11 cellular contexts compared by ENCODE assay signal in the genomic region with DNA sequence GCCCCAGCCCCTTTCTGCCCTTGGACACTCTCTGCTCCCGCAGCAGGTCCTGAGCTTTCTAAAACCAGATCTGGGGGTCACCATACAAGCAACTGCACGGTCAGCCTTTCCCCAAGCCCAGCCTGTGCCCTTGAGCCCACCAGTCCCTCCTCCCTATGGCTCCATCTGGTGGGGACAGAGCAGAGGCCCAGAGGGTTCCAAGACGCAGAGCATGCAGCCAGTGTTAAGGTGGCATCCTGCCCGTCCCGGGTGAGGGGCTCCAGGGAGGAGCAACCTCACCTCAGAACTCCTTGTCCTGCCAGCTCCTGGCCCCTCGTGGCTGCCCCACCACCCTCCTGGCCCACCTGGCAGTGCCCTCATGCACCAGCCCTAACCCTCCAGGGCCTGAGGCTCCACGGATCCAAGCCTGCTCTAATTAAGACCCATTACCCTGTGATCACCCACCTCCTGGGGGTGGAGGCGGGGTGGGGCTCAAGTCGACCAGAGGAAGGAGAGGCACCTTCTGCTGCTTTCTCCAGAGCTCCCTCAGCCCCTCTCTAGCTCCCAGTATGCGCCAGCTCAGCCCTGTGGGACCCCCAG. TPM values are rescaled to one million over a fixed set of nuclear protein-coding genes. Genes with fewer than 3 reads are reported as not detected.
DNase-seq lines count a peak whose midpoint lies in the region; ATAC-seq and TF ChIP-seq lines count a peak whose summit lies in the region.
"Had no signal": no experiment of that assay in that cellular context is flagged by ENCODE, and none has a peak within 500 bp of the region (broad histone marks: within the 10 kb centered on the region; RNA-seq: fewer than 3 reads in every experiment).

No MANE protein-coding gene starts in this region.

- no peak for DNase-seq in Right ventricle myocardium inferior (ENCODE audit: missing footprints)
- no peak for DNase-seq in cardiac septum (ENCODE audit: low spot score)
- DNase-seq in RPMI7951 (ENCODE audit: low read depth): peak; percentile 21
- DNase-seq in fibroblast of pulmonary artery (ENCODE audit: low read depth): no peak
- DNase-seq in T-helper 9 cell: no peak
- DNase-seq: activated naive CD8-positive, alpha-beta T cell treated with anti-CD3 and anti-CD28 coated beads, Interleukin-2, amount 10 ng/mL, durations not matched to agents 7 days and 5 days; hippocampal formation had no signal

- TF ChIP-seq CTCF in fibroblast of pulmonary artery (IDR thresholded peaks at IDR 0.05; ENCODE audit: low read length, missing control alignments): peak; percentile 45

- H3K4me3 ChIP-seq in fibroblast of pulmonary artery (replicated peaks; ENCODE audit: low read depth, low read length): no peak overlapping the region
- H3K4me3 ChIP-seq: skin epidermis had no signal

- ATAC-seq in Right ventricle myocardium inferior: peak; percentile 12
- no peak for ATAC-seq in GM21717 (IDR thresholded peaks at IDR 0.05; ENCODE audit: unreplicated experiment)
- ATAC-seq in GM21423 (IDR thresholded peaks at IDR 0.05; ENCODE audit: unreplicated experiment): no peak
- no peak for ATAC-seq in GM19023 (IDR thresholded peaks at IDR 0.05; ENCODE audit: unreplicated experiment)

- intact Hi-C loops in Right ventricle myocardium inferior (cut with DNase I) (loop anchor here (10.0 kb wide), 1 partner anchor 117 kb away; no protein-coding TSS in a partner anchor), cardiac septum (cut with DNase I) (no loop called here)

RNA-seq across cellular contexts. Expression of gene CHD5, which starts 8.5 kb away (rescaled TPM):
- total RNA-seq in Right ventricle myocardium inferior: 0.05 TPM
- 0.81 TPM for total RNA-seq in cardiac septum
- total RNA-seq in RPMI7951 (2014; rRNA removed; shearing (Covaris generic)): under 0.01 TPM in 1 of 2 replicates, not detected in the other

RNA-seq across cellular contexts. Expression of gene RPL22, which starts 27.8 kb away (rescaled TPM):
- total RNA-seq in Right ventricle myocardium inferior (264 TPM), cardiac septum (205 TPM)
- total RNA-seq in RPMI7951 (2014; rRNA removed; shearing (Covaris generic)): 245 and 306 TPM in 2 replicates

RNA-seq across cellular contexts. Expression of gene RNF207, which starts 34.3 kb away (rescaled TPM):
- 54.6 TPM for total RNA-seq in Right ventricle myocardium inferior
- total RNA-seq in cardiac septum: 91.0 TPM
- 4.9 and 5.0 TPM in 2 replicates for total RNA-seq in RPMI7951 (2014; rRNA removed; shearing (Covaris generic))
